In genomic region chr15:63559753-63560152, GRCh38 we compare ENCODE assay signal across 13 cellular contexts.
"Had no signal": no experiment of that assay in that cellular context is flagged by ENCODE, and none has a peak within 500 bp of the region (broad histone marks: within the 10 kb centered on the region; RNA-seq: fewer than 3 reads in every experiment).

No MANE protein-coding gene starts in this region.

- H3K27ac Mint-ChIP-seq: mesothelial cell of epicardium had no signal

- H3K27ac ChIP-seq: esophagus muscularis mucosa, lower lobe of right lung, pancreas, SJCRH30, spleen had no signal

- H3K4me1 ChIP-seq: lower lobe of right lung, SJCRH30 had no signal

- H3K4me3 Mint-ChIP-seq: activated B cell treated with CpG ODN at 0.5 μM for 24 hours; activated CD4-positive, alpha-beta T cell treated with anti-CD3 and anti-CD28 coated beads, Interleukin-2, amount 10 ng/mL, durations not matched to agents 24 days and 14 days; mesothelial cell of epicardium had no signal

- H3K9me3 Mint-ChIP-seq: activated B cell treated with CpG ODN at 0.5 μM for 24 hours; activated CD4-positive, alpha-beta T cell treated with anti-CD3 and anti-CD28 coated beads, Interleukin-2, amount 10 ng/mL, durations not matched to agents 24 days and 14 days; mesothelial cell of epicardium had no signal

- H3K27me3 ChIP-seq: esophagus muscularis mucosa, pancreas, SJCRH30, spleen had no signal

- ATAC-seq: lower lobe of right lung, pancreas, sciatic nerve had no signal

- DNase-seq: activated B cell treated with CpG ODN at 0.5 μM for 24 hours; activated CD4-positive, alpha-beta T cell treated with anti-CD3 and anti-CD28 coated beads, Interleukin-2, amount 10 ng/mL, durations not matched to agents 24 days and 14 days; activated CD8-positive, alpha-beta memory T cell treated with anti-CD3 and anti-CD28 coated beads for 24 hours; activated effector memory CD4-positive, alpha-beta T cell treated with Interleukin-2 at 50 U/mL for 16 hours; aorta; lower lobe of right lung; pancreas; SJCRH30; spleen; T-helper 2 cell had no signal

- H3K9me3 ChIP-seq: esophagus muscularis mucosa, lower lobe of right lung, pancreas, SJCRH30, spleen had no signal

- H3K4me3 ChIP-seq: esophagus muscularis mucosa, lower lobe of right lung, pancreas, SJCRH30, spleen had no signal

- H3K27me3 Mint-ChIP-seq: activated B cell treated with CpG ODN at 0.5 μM for 24 hours; activated CD4-positive, alpha-beta T cell treated with anti-CD3 and anti-CD28 coated beads, Interleukin-2, amount 10 ng/mL, durations not matched to agents 24 days and 14 days had no signal
